22 cellular contexts compared by ENCODE assay signal in genomic region chr14:104561124-104561531, GRCh38. TPM values are rescaled to one million over a fixed set of nuclear protein-coding genes. Genes with fewer than 3 reads are reported as not detected.
DNase-seq lines count a peak whose midpoint lies in the region; ATAC-seq and TF ChIP-seq lines count a peak whose summit lies in the region.
"Had no signal": no experiment of that assay in that cellular context is flagged by ENCODE, and none has a peak within 500 bp of the region (broad histone marks: within the 10 kb centered on the region; RNA-seq: fewer than 3 reads in every experiment).

No MANE protein-coding gene starts in this region.

- no peak for TF ChIP-seq POLR2A in prostate gland (IDR thresholded peaks at IDR 0.05)

- no peak overlapping the region for H3K27ac Mint-ChIP-seq in chondrocyte (ENCODE audit: unreplicated experiment)

- peak; percentile 65 to 88 for DNase-seq in NCI-H526 (lab: John Stamatoyannopoulos, UW)
- DNase-seq in NCI-H526 treated with DMSO at 0.1 percent for 48 hours (lab: John Stamatoyannopoulos, UW) = no peak
- DNase-seq in DMS79 (lab: John Stamatoyannopoulos, UW) = peak; percentile 93
- DNase-seq in chondrocyte (ENCODE audit: low spot score) = peak; percentile 87
- DNase-seq in prostate gland (ENCODE audit: low spot score) = no peak
- DNase-seq in activated CD4-positive, alpha-beta T cell treated with anti-CD3 and anti-CD28 coated beads for 1 hour = no peak
- DNase-seq: Caco-2; DMS53; HCEC 1CT; IMR-90; Kasumi-1; MM.1S; NCI-H1092 treated with DMSO at 0.1 percent for 48 hours; NCI-H187 treated with DMSO at 0.1 percent for 48 hours; NCI-H2171; NCI-H446 treated with DMSO at 0.1 percent for 48 hours; NK-92 treated with Interleukin-12 subunit alpha and Interleukin-12 subunit beta, amount 100 ng/mL, for 24 hours had no signal

- H3K9ac ChIP-seq in parathyroid adenoma = no peak overlapping the region

- H3K4me1 ChIP-seq in parathyroid adenoma = no peaks in the 10 kb centered on the region
- H3K4me1 ChIP-seq in prostate gland (replicated peaks) = no peaks in the 10 kb centered on the region

- peaks cover 31% of the 10 kb centered on the region for H3K27me3 Mint-ChIP-seq in chondrocyte (ENCODE audit: low read depth)

- peak overlapping the region; percentile 38 for H3K4me2 ChIP-seq in parathyroid adenoma (ENCODE audit: low read length)
- H3K4me2 ChIP-seq: A549 had no signal

- no peak overlapping the region for H3K4me3 Mint-ChIP-seq in chondrocyte (ENCODE audit: unreplicated experiment)

- H3K9me3 ChIP-seq in parathyroid adenoma (ENCODE audit: control insufficient read depth, low read length) (no peaks in the 10 kb centered on the region), prostate gland (no peaks in the 10 kb centered on the region)
- H3K9me3 ChIP-seq: A549, Caco-2 had no signal

- peak overlapping the region; percentile 27 for H2AFZ ChIP-seq in parathyroid adenoma

- H3K27ac ChIP-seq in parathyroid adenoma (no peak overlapping the region), prostate gland (no peak overlapping the region)
- H3K27ac ChIP-seq: A549 had no signal

- no peaks in the 10 kb centered on the region for H3K4me1 Mint-ChIP-seq in chondrocyte (ENCODE audit: low read depth)

- ATAC-seq in HG03460 (IDR thresholded peaks at IDR 0.05; ENCODE audit: unreplicated experiment) = no peak
- ATAC-seq: A549 had no signal

- no peak overlapping the region for H3K4me3 ChIP-seq in parathyroid adenoma (ENCODE audit: low read depth, low read length)
- no peak overlapping the region for H3K4me3 ChIP-seq in prostate gland
- H3K4me3 ChIP-seq: A549 had no signal

- TF ChIP-seq CTCF in chondrocyte (IDR thresholded peaks at IDR 0.05) (no peak), parathyroid adenoma (IDR thresholded peaks at IDR 0.05) (no peak), prostate gland (IDR thresholded peaks at IDR 0.05) (no peak)

- no peaks in the 10 kb centered on the region for H3K36me3 ChIP-seq in parathyroid adenoma (ENCODE audit: control insufficient read depth, insufficient read depth, low read length)
- H3K36me3 ChIP-seq in prostate gland = no peaks in the 10 kb centered on the region

- no peaks in the 10 kb centered on the region for H3K9me3 Mint-ChIP-seq in chondrocyte (ENCODE audit: low read depth)

- intact Hi-C loops in prostate gland (cut with DNase I) = no loop called here

- H3K27me3 ChIP-seq in parathyroid adenoma (ENCODE audit: control insufficient read depth, insufficient read depth, low read length) (no peaks in the 10 kb centered on the region), prostate gland (replicated peaks; ENCODE audit: insufficient read depth) (peaks cover 14% of the 10 kb centered on the region)

- H3K36me3 Mint-ChIP-seq in chondrocyte (ENCODE audit: low read depth) = no peaks in the 10 kb centered on the region

- 45% methylated on average over 15 of the region's 15 CpGs for WGBS in prostate gland

- H3K79me2 ChIP-seq in parathyroid adenoma = no peaks in the 10 kb centered on the region

RNA-seq across cellular contexts. Expression of gene C14orf180, which starts 18.4 kb away (rescaled TPM):
- total RNA-seq in chondrocyte = not detected in 3 replicates
- total RNA-seq in prostate gland = under 1 TPM in 1 of 2 donors, not detected in 1; 0.32 TPM
- total RNA-seq: Caco-2, HT1080, IMR-90, OCI-LY7 had no signal

RNA-seq across cellular contexts. Expression of gene TMEM179, which starts 43.4 kb away (rescaled TPM):
- 0.54 to 1.2 TPM (median 0.75 TPM) in 3 replicates for total RNA-seq in chondrocyte
- total RNA-seq in prostate gland = 1 to 10 TPM; 1.4 to 6.0 TPM
- total RNA-seq: Caco-2, IMR-90, OCI-LY7 had no signal

Comparison
In these comparisons a context has a peak if more than half of its experiments do, and no peak if none do; other contexts are left out.
1. DNase-seq: peak in NCI-H526 (2 of 2), DMS79 (single experiment) and chondrocyte (single experiment); none in NCI-H526 treated with DMSO at 0.1 percent for 48 hours (single experiment), prostate gland (single experiment) and activated CD4-positive, alpha-beta T cell treated with anti-CD3 and anti-CD28 coated beads for 1 hour (single experiment).